ENCODE assay signal across 1 cellular context in the genomic region with DNA sequence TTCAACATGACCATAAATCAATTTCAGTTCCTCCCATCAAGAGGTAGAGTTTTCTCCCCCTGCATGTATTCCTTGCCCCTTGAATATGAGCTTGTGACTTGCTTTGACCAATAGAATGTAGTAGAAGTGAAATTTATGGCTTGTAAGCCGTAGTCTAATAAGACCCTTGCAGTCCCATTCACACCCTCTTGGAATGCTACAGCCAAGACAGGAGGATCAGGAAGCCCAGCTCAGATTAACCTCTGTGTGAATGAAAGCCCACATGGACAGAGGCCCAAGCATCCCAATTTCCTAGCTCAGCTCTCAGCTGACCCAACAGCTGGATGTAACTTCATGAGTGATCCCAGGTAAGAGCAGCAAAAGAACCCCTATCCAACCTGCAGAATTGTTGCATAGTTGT.
TF ChIP-seq lines count a peak whose summit lies in the region.

No MANE protein-coding gene starts in this region.

TF ChIP-seq in GM23338, 12 proteins besides CTCF, POLR2A, EP300 and RAD21 (continued from another document):
- TF ChIP-seq, protein P1, sequence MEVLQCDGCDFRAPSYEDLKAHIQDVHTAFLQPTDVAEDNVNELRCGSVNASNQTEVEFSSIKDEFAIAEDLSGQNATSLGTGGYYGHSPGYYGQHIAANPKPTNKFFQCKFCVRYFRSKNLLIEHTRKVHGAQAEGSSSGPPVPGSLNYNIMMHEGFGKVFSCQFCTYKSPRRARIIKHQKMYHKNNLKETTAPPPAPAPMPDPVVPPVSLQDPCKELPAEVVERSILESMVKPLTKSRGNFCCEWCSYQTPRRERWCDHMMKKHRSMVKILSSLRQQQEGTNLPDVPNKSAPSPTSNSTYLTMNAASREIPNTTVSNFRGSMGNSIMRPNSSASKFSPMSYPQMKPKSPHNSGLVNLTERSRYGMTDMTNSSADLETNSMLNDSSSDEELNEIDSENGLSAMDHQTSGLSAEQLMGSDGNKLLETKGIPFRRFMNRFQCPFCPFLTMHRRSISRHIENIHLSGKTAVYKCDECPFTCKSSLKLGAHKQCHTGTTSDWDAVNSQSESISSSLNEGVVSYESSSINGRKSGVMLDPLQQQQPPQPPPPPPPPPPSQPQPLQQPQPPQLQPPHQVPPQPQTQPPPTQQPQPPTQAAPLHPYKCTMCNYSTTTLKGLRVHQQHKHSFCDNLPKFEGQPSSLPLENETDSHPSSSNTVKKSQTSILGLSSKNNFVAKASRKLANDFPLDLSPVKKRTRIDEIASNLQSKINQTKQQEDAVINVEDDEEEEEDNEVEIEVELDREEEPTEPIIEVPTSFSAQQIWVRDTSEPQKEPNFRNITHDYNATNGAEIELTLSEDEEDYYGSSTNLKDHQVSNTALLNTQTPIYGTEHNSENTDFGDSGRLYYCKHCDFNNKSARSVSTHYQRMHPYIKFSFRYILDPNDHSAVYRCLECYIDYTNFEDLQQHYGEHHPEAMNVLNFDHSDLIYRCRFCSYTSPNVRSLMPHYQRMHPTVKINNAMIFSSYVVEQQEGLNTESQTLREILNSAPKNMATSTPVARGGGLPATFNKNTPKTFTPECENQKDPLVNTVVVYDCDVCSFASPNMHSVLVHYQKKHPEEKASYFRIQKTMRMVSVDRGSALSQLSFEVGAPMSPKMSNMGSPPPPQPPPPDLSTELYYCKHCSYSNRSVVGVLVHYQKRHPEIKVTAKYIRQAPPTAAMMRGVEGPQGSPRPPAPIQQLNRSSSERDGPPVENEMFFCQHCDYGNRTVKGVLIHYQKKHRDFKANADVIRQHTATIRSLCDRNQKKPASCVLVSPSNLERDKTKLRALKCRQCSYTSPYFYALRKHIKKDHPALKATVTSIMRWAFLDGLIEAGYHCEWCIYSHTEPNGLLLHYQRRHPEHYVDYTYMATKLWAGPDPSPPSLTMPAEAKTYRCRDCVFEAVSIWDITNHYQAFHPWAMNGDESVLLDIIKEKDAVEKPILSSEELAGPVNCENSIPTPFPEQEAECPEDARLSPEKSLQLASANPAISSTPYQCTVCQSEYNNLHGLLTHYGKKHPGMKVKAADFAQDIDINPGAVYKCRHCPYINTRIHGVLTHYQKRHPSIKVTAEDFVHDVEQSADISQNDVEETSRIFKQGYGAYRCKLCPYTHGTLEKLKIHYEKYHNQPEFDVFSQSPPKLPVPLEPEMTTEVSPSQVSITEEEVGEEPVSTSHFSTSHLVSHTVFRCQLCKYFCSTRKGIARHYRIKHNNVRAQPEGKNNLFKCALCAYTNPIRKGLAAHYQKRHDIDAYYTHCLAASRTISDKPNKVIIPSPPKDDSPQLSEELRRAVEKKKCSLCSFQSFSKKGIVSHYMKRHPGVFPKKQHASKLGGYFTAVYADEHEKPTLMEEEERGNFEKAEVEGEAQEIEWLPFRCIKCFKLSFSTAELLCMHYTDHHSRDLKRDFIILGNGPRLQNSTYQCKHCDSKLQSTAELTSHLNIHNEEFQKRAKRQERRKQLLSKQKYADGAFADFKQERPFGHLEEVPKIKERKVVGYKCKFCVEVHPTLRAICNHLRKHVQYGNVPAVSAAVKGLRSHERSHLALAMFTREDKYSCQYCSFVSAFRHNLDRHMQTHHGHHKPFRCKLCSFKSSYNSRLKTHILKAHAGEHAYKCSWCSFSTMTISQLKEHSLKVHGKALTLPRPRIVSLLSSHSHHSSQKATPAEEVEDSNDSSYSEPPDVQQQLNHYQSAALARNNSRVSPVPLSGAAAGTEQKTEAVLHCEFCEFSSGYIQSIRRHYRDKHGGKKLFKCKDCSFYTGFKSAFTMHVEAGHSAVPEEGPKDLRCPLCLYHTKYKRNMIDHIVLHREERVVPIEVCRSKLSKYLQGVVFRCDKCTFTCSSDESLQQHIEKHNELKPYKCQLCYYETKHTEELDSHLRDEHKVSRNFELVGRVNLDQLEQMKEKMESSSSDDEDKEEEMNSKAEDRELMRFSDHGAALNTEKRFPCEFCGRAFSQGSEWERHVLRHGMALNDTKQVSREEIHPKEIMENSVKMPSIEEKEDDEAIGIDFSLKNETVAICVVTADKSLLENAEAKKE (CRISPR knock-in tag; IDR thresholded peaks at IDR 0.05) = no peak
- TF ChIP-seq POLR2AphosphoS5 (IDR thresholded peaks at IDR 0.05; ENCODE audit: low read depth) = no peak
- TF ChIP-seq, protein P2, sequence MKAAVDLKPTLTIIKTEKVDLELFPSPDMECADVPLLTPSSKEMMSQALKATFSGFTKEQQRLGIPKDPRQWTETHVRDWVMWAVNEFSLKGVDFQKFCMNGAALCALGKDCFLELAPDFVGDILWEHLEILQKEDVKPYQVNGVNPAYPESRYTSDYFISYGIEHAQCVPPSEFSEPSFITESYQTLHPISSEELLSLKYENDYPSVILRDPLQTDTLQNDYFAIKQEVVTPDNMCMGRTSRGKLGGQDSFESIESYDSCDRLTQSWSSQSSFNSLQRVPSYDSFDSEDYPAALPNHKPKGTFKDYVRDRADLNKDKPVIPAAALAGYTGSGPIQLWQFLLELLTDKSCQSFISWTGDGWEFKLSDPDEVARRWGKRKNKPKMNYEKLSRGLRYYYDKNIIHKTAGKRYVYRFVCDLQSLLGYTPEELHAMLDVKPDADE (IDR thresholded peaks at IDR 0.05) = no peak
- no peak for TF ChIP-seq NANOG (IDR thresholded peaks at IDR 0.05; ENCODE audit: borderline replicate concordance)
- no peak for TF ChIP-seq STAT1 (IDR thresholded peaks at IDR 0.05; ENCODE audit: unreplicated experiment)
- TF ChIP-seq, protein P3, sequence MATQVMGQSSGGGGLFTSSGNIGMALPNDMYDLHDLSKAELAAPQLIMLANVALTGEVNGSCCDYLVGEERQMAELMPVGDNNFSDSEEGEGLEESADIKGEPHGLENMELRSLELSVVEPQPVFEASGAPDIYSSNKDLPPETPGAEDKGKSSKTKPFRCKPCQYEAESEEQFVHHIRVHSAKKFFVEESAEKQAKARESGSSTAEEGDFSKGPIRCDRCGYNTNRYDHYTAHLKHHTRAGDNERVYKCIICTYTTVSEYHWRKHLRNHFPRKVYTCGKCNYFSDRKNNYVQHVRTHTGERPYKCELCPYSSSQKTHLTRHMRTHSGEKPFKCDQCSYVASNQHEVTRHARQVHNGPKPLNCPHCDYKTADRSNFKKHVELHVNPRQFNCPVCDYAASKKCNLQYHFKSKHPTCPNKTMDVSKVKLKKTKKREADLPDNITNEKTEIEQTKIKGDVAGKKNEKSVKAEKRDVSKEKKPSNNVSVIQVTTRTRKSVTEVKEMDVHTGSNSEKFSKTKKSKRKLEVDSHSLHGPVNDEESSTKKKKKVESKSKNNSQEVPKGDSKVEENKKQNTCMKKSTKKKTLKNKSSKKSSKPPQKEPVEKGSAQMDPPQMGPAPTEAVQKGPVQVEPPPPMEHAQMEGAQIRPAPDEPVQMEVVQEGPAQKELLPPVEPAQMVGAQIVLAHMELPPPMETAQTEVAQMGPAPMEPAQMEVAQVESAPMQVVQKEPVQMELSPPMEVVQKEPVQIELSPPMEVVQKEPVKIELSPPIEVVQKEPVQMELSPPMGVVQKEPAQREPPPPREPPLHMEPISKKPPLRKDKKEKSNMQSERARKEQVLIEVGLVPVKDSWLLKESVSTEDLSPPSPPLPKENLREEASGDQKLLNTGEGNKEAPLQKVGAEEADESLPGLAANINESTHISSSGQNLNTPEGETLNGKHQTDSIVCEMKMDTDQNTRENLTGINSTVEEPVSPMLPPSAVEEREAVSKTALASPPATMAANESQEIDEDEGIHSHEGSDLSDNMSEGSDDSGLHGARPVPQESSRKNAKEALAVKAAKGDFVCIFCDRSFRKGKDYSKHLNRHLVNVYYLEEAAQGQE (IDR thresholded peaks at IDR 0.05; ENCODE audit: unreplicated experiment) = no peak
- no peak for TF ChIP-seq JUNB (IDR thresholded peaks at IDR 0.05; ENCODE audit: unreplicated experiment)
- TF ChIP-seq EZH2phosphoT487 (IDR thresholded peaks at IDR 0.05; ENCODE audit: unreplicated experiment) = no peak
- no peak for TF ChIP-seq EZH2 (IDR thresholded peaks at IDR 0.05; ENCODE audit: low read depth, unreplicated experiment)
- no peak for TF ChIP-seq CREB1 (CRISPR knock-in tag; IDR thresholded peaks at IDR 0.05; ENCODE audit: low read depth)
